Comparison of ENCODE assay signal across 23 cellular contexts in the genomic region with DNA sequence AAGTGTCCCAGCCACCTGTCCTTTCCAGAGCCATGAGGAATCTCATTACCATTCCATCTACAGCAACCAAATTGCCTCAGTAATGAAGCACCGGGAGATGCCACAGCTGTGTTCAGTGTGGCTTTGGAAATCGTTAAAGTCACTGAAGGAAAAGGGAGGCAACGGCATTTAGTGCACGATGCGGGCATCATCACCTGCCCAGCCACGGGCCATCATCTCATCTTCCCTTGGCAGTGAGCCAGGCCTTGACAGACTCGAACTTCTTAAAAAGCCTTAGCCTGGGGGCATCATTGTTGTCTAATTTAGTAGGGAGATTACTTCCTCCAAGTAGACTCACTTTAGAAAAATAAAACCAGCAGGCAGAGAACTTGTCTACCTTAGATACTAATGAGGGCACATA.
DNase-seq lines count a peak whose midpoint lies in the region; ATAC-seq and TF ChIP-seq lines count a peak whose summit lies in the region.
"Had no signal": no experiment of that assay in that cellular context is flagged by ENCODE, and none has a peak within 500 bp of the region (broad histone marks: within the 10 kb centered on the region; RNA-seq: fewer than 3 reads in every experiment).

No MANE protein-coding gene starts in this region.

- H3K36me3 Mint-ChIP-seq in chondrocyte (ENCODE audit: low read depth) = peaks cover 2% of the 10 kb centered on the region
- H3K36me3 Mint-ChIP-seq: CD4-positive, CD25-positive, alpha-beta regulatory T cell had no signal

- no peak overlapping the region for H3K4me3 ChIP-seq in mesodermal cell (ENCODE audit: extremely low read depth, insufficient read depth, low read length, poor library complexity, severe bottlenecking)
- H3K4me3 ChIP-seq: esophagus squamous epithelium, pancreas, smooth muscle cell, upper lobe of left lung had no signal

- ATAC-seq in GM21367 (IDR thresholded peaks at IDR 0.05; ENCODE audit: unreplicated experiment) = no peak
- ATAC-seq: Panc1, pancreas had no signal

- WGBS in mesodermal cell (ENCODE audit: insufficient coverage in 2 of 2), 2 experiments = 82 to 91% methylated on average over 6 to 7 of the region's 7 CpGs

- H3K9me3 Mint-ChIP-seq in chondrocyte (ENCODE audit: low read depth) = no peaks in the 10 kb centered on the region
- H3K9me3 Mint-ChIP-seq: activated CD4-positive, alpha-beta T cell treated with anti-CD3 and anti-CD28 coated beads, Interleukin-2, amount 10 ng/mL, durations not matched to agents 7 days and 5 days; activated T-cell treated with anti-CD3 and anti-CD28 coated beads, Interleukin-2, amount 50 U/mL, for 24 hours had no signal

- H3K27ac Mint-ChIP-seq in chondrocyte (ENCODE audit: unreplicated experiment) = no peak overlapping the region
- H3K27ac Mint-ChIP-seq: activated CD4-positive, alpha-beta T cell treated with anti-CD3 and anti-CD28 coated beads, Interleukin-2, amount 10 ng/mL, durations not matched to agents 7 days and 5 days; activated T-cell treated with anti-CD3 and anti-CD28 coated beads, Interleukin-2, amount 50 U/mL, for 24 hours; CD4-positive, CD25-positive, alpha-beta regulatory T cell had no signal

- H3K4me3 Mint-ChIP-seq in chondrocyte (ENCODE audit: unreplicated experiment) = no peak overlapping the region
- H3K4me3 Mint-ChIP-seq: activated CD4-positive, alpha-beta T cell treated with anti-CD3 and anti-CD28 coated beads, Interleukin-2, amount 10 ng/mL, durations not matched to agents 7 days and 5 days; activated T-cell treated with anti-CD3 and anti-CD28 coated beads, Interleukin-2, amount 50 U/mL, for 24 hours; CD4-positive, CD25-positive, alpha-beta regulatory T cell had no signal

- H3K4me1 Mint-ChIP-seq in chondrocyte (ENCODE audit: low read depth) = no peaks in the 10 kb centered on the region
- H3K4me1 Mint-ChIP-seq: activated CD4-positive, alpha-beta T cell treated with anti-CD3 and anti-CD28 coated beads, Interleukin-2, amount 10 ng/mL, durations not matched to agents 7 days and 5 days; CD4-positive, CD25-positive, alpha-beta regulatory T cell had no signal

- H3K4me1 ChIP-seq in mesodermal cell (ENCODE audit: control insufficient read depth, insufficient read depth, low read length, poor library complexity, severe bottlenecking) = no peaks in the 10 kb centered on the region
- H3K4me1 ChIP-seq: esophagus squamous epithelium, pancreas, upper lobe of left lung had no signal

- H3K27ac ChIP-seq in mesodermal cell (ENCODE audit: low read depth, low read length, severe bottlenecking) = peak overlapping the region; percentile 55
- H3K27ac ChIP-seq: esophagus squamous epithelium, pancreas, upper lobe of left lung, WERI-Rb-1 had no signal

- peaks cover 30% of the 10 kb centered on the region for H3K27me3 Mint-ChIP-seq in chondrocyte (ENCODE audit: low read depth)
- H3K27me3 Mint-ChIP-seq: activated CD4-positive, alpha-beta T cell treated with anti-CD3 and anti-CD28 coated beads, Interleukin-2, amount 10 ng/mL, durations not matched to agents 7 days and 5 days had no signal

- peak; percentile 50 for DNase-seq in COR-L47 (lab: John Stamatoyannopoulos, UW)
- peak; percentile 34 for DNase-seq in NCI-H1105 (lab: John Stamatoyannopoulos, UW)
- DNase-seq in NCI-H524 treated with DMSO at 0.1 percent for 48 hours (lab: John Stamatoyannopoulos, UW) = peak; percentile 87
- no peak for DNase-seq in chondrocyte (ENCODE audit: low spot score)
- DNase-seq in activated CD4-positive, alpha-beta T cell treated with anti-CD3 and anti-CD28 coated beads for 4 hours = no peak
- DNase-seq: activated CD4-positive, alpha-beta T cell treated with anti-CD3 and anti-CD28 coated beads, Interleukin-2, amount 10 ng/mL, durations not matched to agents 7 days and 5 days; activated gamma-delta T cell treated with Interleukin-2 at 50 U/mL for 16 hours; activated T-cell treated with anti-CD3 and anti-CD28 coated beads, Interleukin-2, amount 50 U/mL, for 24 hours; CD4-positive, CD25-positive, alpha-beta regulatory T cell; central memory CD4-positive, alpha-beta T cell; dermis blood vessel endothelial cell; DMS153; esophagus squamous epithelium; kidney glomerular epithelial cell; NCI-H2081 treated with DMSO at 0.1 percent for 48 hours; pancreas; stimulated activated CD4-positive, alpha-beta T cell treated with anti-CD3 and anti-CD28 coated beads, Interleukin-2, amount 100 ng/mL, for 24 hours; upper lobe of left lung; WERI-Rb-1 had no signal

- no peaks in the 10 kb centered on the region for H3K9me3 ChIP-seq in mesodermal cell (ENCODE audit: control insufficient read depth, low read length)
- H3K9me3 ChIP-seq: esophagus squamous epithelium, pancreas, upper lobe of left lung had no signal

- no peak for TF ChIP-seq CTCF in chondrocyte (IDR thresholded peaks at IDR 0.05)

- peaks cover 23% of the 10 kb centered on the region for H3K36me3 ChIP-seq in mesodermal cell (ENCODE audit: control insufficient read depth, insufficient read depth, low read length)
- H3K36me3 ChIP-seq: esophagus squamous epithelium, pancreas, upper lobe of left lung, WERI-Rb-1 had no signal

Comparison
In these comparisons a context has a peak if more than half of its experiments do, and no peak if none do; other contexts are left out.
1. DNase-seq: peak in COR-L47 (single experiment), NCI-H1105 (single experiment) and NCI-H524 treated with DMSO at 0.1 percent for 48 hours (single experiment); none in chondrocyte (single experiment) and activated CD4-positive, alpha-beta T cell treated with anti-CD3 and anti-CD28 coated beads for 4 hours (0 of 2).